ENCODE assay signal across 18 cellular contexts in the genomic region with DNA sequence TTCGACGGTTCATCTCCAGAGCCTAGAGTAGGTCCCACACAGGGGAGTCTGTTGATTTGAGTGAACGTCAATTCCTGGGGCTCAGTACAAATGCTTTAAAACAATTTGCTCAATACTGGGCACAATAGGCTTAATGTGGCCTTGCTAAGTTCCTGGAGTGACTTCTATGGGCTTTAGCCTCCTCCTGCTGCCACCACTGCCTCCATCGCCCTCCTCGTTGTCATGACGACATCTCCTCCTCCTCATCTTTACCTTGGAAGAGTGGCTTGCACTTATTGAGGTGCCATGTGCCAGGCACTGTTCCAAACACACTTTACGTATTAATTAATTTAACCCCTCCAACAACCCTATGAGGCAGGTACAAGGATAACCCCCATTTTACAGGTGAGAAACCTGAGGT. TPM values are rescaled to one million over a fixed set of nuclear protein-coding genes. Genes with fewer than 3 reads are reported as not detected.
A peak's percentile ranks its signal among the peaks of the same experiment; 100 is the strongest.
DNase-seq lines count a peak whose midpoint lies in the region; ATAC-seq and TF ChIP-seq lines count a peak whose summit lies in the region.
"Had no signal": no experiment of that assay in that cellular context is flagged by ENCODE, and none has a peak within 500 bp of the region (broad histone marks: within the 10 kb centered on the region; RNA-seq: fewer than 3 reads in every experiment).

No MANE protein-coding gene starts in this region.

- H3K4me1 Mint-ChIP-seq in natural killer cell treated with Interleukin-12 subunit alpha and Interleukin-12 subunit beta and Interleukin-15 and Interleukin-18, amount 100 ng/mL, for 72 hours (ENCODE audit: low read depth in 2 of 2) = peaks cover 3 to 4% of the 10 kb centered on the region in 2 donors

- H3K27me3 Mint-ChIP-seq in natural killer cell treated with Interleukin-12 subunit alpha and Interleukin-12 subunit beta and Interleukin-15 and Interleukin-18, amount 100 ng/mL, for 72 hours = no peaks in the 10 kb centered on the region
- H3K27me3 Mint-ChIP-seq: B cell had no signal

- peak overlapping the region; percentile 37; the same call in 1 of the 2 replicates for H3K4me3 ChIP-seq in H7 (ENCODE audit: insufficient read depth, low read depth, low read length)
- peak overlapping the region; percentile 81 for H3K4me3 ChIP-seq in NT2/D1 (ENCODE audit: insufficient read length, low read depth)
- H3K4me3 ChIP-seq in iPS DF 6.9 (ENCODE audit: low read length) = peak overlapping the region; percentile 54; the same call in 1 of the 2 replicates
- H3K4me3 ChIP-seq in ascending aorta = no peak overlapping the region

- H3K36me3 ChIP-seq in H7 (replicated peaks; ENCODE audit: control insufficient read depth, insufficient read depth, low read length) (no peaks in the 10 kb centered on the region; the same call in none of the 2 replicates), NT2/D1 (ENCODE audit: insufficient read depth, insufficient read length, low read length) (no peaks in the 10 kb centered on the region), iPS DF 6.9 (ENCODE audit: control insufficient read depth, insufficient read depth, low read length) (no peaks in the 10 kb centered on the region), ascending aorta (no peaks in the 10 kb centered on the region)

- DNase-seq in H7 (no peak), NT2/D1 (ENCODE audit: low read depth, low spot score) (no peak), iPS DF 6.9 (ENCODE audit: low read depth, low spot score) (no peak), putamen (ENCODE audit: low spot score) (peak; percentile 46), ascending aorta (ENCODE audit: low spot score in 2 of 2) (no peak)
- DNase-seq in natural killer cell treated with Interleukin-12 subunit alpha and Interleukin-12 subunit beta and Interleukin-15 and Interleukin-18, amount 100 ng/mL, for 72 hours (ENCODE audit: low spot score) = no peak
- DNase-seq in stimulated activated CD4-positive, alpha-beta T cell treated with anti-CD3 and anti-CD28 coated beads, Interleukin-4, amount 100 ng/mL, for 1 hour = no peak
- DNase-seq: CD4-positive, alpha-beta memory T cell; DND-41; GF-D8; HCEC 1CT; KBM-7; NCI-H1048; NCI-H2107; NCI-H748 treated with DMSO at 0.1 percent for 48 hours; SHP77 had no signal

- H3K36me3 Mint-ChIP-seq in natural killer cell treated with Interleukin-12 subunit alpha and Interleukin-12 subunit beta and Interleukin-15 and Interleukin-18, amount 100 ng/mL, for 72 hours = no peaks in the 10 kb centered on the region
- H3K36me3 Mint-ChIP-seq: CD4-positive, alpha-beta memory T cell had no signal

- no peak overlapping the region for H3K27ac ChIP-seq in iPS DF 6.9 (ENCODE audit: low read length)
- no peak overlapping the region for H3K27ac ChIP-seq in ascending aorta

- no peak for TF ChIP-seq CTCF in ascending aorta (IDR thresholded peaks at IDR 0.05)

- peak overlapping the region in 1 of 2 donors; percentile 74 for H3K27ac Mint-ChIP-seq in natural killer cell treated with Interleukin-12 subunit alpha and Interleukin-12 subunit beta and Interleukin-15 and Interleukin-18, amount 100 ng/mL, for 72 hours
- H3K27ac Mint-ChIP-seq: B cell; CD4-positive, alpha-beta memory T cell had no signal

- H3K4me3 Mint-ChIP-seq in natural killer cell treated with Interleukin-12 subunit alpha and Interleukin-12 subunit beta and Interleukin-15 and Interleukin-18, amount 100 ng/mL, for 72 hours = no peak overlapping the region
- H3K4me3 Mint-ChIP-seq: B cell; CD4-positive, alpha-beta memory T cell had no signal

- no peaks in the 10 kb centered on the region for H3K27me3 ChIP-seq in H7 (ENCODE audit: control insufficient read depth, insufficient read depth, low read length)
- H3K27me3 ChIP-seq in NT2/D1 (ENCODE audit: insufficient read depth, insufficient read length) = no peaks in the 10 kb centered on the region
- no peaks in the 10 kb centered on the region for H3K27me3 ChIP-seq in iPS DF 6.9 (ENCODE audit: control insufficient read depth, insufficient read depth, low read length)
- no peaks in the 10 kb centered on the region for H3K27me3 ChIP-seq in ascending aorta

- intact Hi-C loops in ascending aorta (cut with DNase I) = no loop called here

- H3K4me1 ChIP-seq in NT2/D1 (ENCODE audit: insufficient read depth, insufficient read length) = peaks cover 13% of the 10 kb centered on the region
- H3K4me1 ChIP-seq in iPS DF 6.9 (ENCODE audit: control insufficient read depth, insufficient read depth, low read length) = peaks cover 2% of the 10 kb centered on the region; the same call in 1 of the 2 replicates
- peaks cover 0 to 3% of the 10 kb centered on the region in 2 donors for H3K4me1 ChIP-seq in ascending aorta

- H3K9me3 Mint-ChIP-seq in natural killer cell treated with Interleukin-12 subunit alpha and Interleukin-12 subunit beta and Interleukin-15 and Interleukin-18, amount 100 ng/mL, for 72 hours = no peaks in the 10 kb centered on the region
- H3K9me3 Mint-ChIP-seq: CD4-positive, alpha-beta memory T cell had no signal

- ATAC-seq in natural killer cell treated with Interleukin-12 subunit alpha and Interleukin-12 subunit beta and Interleukin-15 and Interleukin-18, amount 100 ng/mL, for 72 hours = no peak
- ATAC-seq: SK-N-SH treated with all-trans-retinoic acid at 6 μM for 48 hours had no signal

- no CpG with 5 or more reads among the region's 7 CpGs for WGBS in iPS DF 6.9 (ENCODE audit: insufficient coverage, insufficient read length)

- H3K9ac ChIP-seq in NT2/D1 (ENCODE audit: insufficient read length, low read depth) = peak overlapping the region; percentile 89

- H3K9me3 ChIP-seq in NT2/D1 (ENCODE audit: insufficient read depth, low read length) = peaks cover 7% of the 10 kb centered on the region; the same call in 1 of the 2 replicates
- H3K9me3 ChIP-seq in iPS DF 6.9 (ENCODE audit: control insufficient read depth, insufficient read depth, low read length) = no peaks in the 10 kb centered on the region
- H3K9me3 ChIP-seq in ascending aorta = no peaks in the 10 kb centered on the region

RNA-seq across cellular contexts. Expression of gene ZMYND8, which starts 11.8 kb away (rescaled TPM):
- total RNA-seq in H7 (2014; rRNA removed; shearing (Covaris generic)) = 28.1 and 36.2 TPM in 2 replicates
- 23.2 TPM for total RNA-seq in ascending aorta
- 10 to 100 TPM; 42.1 to 65.7 TPM for total RNA-seq in natural killer cell treated with Interleukin-12 subunit alpha and Interleukin-12 subunit beta and Interleukin-15 and Interleukin-18, amount 100 ng/mL, for 72 hours

Comparison
In these comparisons a context has a peak if more than half of its experiments do, and no peak if none do; other contexts are left out.
1. H3K4me3 ChIP-seq: peak in H7 (single experiment), NT2/D1 (single experiment) and iPS DF 6.9 (single experiment); none in ascending aorta (0 of 2).